15 cellular contexts compared by ENCODE assay signal in the genomic region with DNA sequence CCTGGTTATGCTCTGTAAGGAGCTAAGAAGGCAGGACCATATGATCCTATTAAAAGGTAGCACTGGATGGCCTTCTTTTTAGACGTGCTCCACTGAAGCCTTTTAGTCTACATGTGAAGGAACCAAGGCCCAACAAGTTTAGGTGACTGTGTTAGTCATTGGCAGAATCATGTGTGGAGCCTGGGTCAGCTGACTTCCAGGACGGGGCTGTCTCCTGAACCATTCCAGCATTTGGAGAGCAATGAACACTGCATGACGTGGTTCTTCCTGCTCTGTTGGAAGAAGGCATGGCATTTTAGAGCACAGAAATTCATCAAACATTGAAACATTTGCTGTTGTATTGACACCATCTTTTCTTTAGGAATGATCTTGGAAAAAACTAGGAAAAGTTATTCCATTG.
"Had no signal": no experiment of that assay in that cellular context is flagged by ENCODE, and none has a peak within 500 bp of the region (broad histone marks: within the 10 kb centered on the region; RNA-seq: fewer than 3 reads in every experiment).

No MANE protein-coding gene starts in this region.

- H3K4me3 ChIP-seq: spleen had no signal

- H3K27ac Mint-ChIP-seq: activated naive CD4-positive, alpha-beta T cell treated with anti-CD3 and anti-CD28 coated beads for 36 hours; activated naive CD8-positive, alpha-beta T cell treated with anti-CD3 and anti-CD28 coated beads, Interleukin-2, amount 50 U/mL, for 24 hours; stimulated activated naive CD8-positive, alpha-beta T cell treated with anti-CD3 and anti-CD28 coated beads, Interleukin-15, amount 100 ng/mL, for 72 hours had no signal

- H3K27me3 Mint-ChIP-seq: activated naive CD8-positive, alpha-beta T cell treated with anti-CD3 and anti-CD28 coated beads, Interleukin-2, amount 50 U/mL, for 24 hours; stimulated activated naive CD8-positive, alpha-beta T cell treated with anti-CD3 and anti-CD28 coated beads, Interleukin-15, amount 100 ng/mL, for 72 hours had no signal

- H3K4me1 Mint-ChIP-seq: activated naive CD8-positive, alpha-beta T cell treated with anti-CD3 and anti-CD28 coated beads, Interleukin-2, amount 50 U/mL, for 24 hours; stimulated activated naive CD8-positive, alpha-beta T cell treated with anti-CD3 and anti-CD28 coated beads, Interleukin-15, amount 100 ng/mL, for 72 hours had no signal

- H3K27me3 ChIP-seq: spleen had no signal

- ATAC-seq: activated naive CD8-positive, alpha-beta T cell treated with anti-CD3 and anti-CD28 coated beads, Interleukin-2, amount 50 U/mL, for 24 hours; left colon; sciatic nerve; stimulated activated naive CD8-positive, alpha-beta T cell treated with anti-CD3 and anti-CD28 coated beads, Interleukin-15, amount 100 ng/mL, for 72 hours had no signal

- H3K4me3 Mint-ChIP-seq: activated naive CD4-positive, alpha-beta T cell treated with anti-CD3 and anti-CD28 coated beads for 36 hours; activated naive CD8-positive, alpha-beta T cell treated with anti-CD3 and anti-CD28 coated beads, Interleukin-2, amount 50 U/mL, for 24 hours; neural crest cell; stimulated activated naive CD8-positive, alpha-beta T cell treated with anti-CD3 and anti-CD28 coated beads, Interleukin-15, amount 100 ng/mL, for 72 hours had no signal

- DNase-seq: activated CD4-positive, alpha-beta T cell treated with anti-CD3 and anti-CD28 coated beads for 1 hour; activated CD4-positive, alpha-beta T cell treated with anti-CD3 and anti-CD28 coated beads, Interleukin-2, amount 50 U/mL, for 4 hours; activated naive CD4-positive, alpha-beta T cell treated with anti-CD3 and anti-CD28 coated beads for 36 hours; activated naive CD8-positive, alpha-beta T cell treated with anti-CD3 and anti-CD28 coated beads, Interleukin-2, amount 50 U/mL, for 24 hours; activated T-cell treated with anti-CD3 and anti-CD28 coated beads for 4 hours; caudate nucleus; cortex of kidney; effector memory CD4-positive, alpha-beta T cell; left colon; mammary epithelial cell; spleen; stimulated activated naive CD8-positive, alpha-beta T cell treated with anti-CD3 and anti-CD28 coated beads, Interleukin-15, amount 100 ng/mL, for 72 hours had no signal

- H3K9me3 Mint-ChIP-seq: activated naive CD4-positive, alpha-beta T cell treated with anti-CD3 and anti-CD28 coated beads for 36 hours; activated naive CD8-positive, alpha-beta T cell treated with anti-CD3 and anti-CD28 coated beads, Interleukin-2, amount 50 U/mL, for 24 hours; neural crest cell; stimulated activated naive CD8-positive, alpha-beta T cell treated with anti-CD3 and anti-CD28 coated beads, Interleukin-15, amount 100 ng/mL, for 72 hours had no signal

- H3K9me3 ChIP-seq: spleen had no signal

- H3K4me1 ChIP-seq: spleen had no signal

- H3K27ac ChIP-seq: epithelial cell of prostate, spleen had no signal
